Comparison of ENCODE assay signal across 9 cellular contexts in the genomic region with DNA sequence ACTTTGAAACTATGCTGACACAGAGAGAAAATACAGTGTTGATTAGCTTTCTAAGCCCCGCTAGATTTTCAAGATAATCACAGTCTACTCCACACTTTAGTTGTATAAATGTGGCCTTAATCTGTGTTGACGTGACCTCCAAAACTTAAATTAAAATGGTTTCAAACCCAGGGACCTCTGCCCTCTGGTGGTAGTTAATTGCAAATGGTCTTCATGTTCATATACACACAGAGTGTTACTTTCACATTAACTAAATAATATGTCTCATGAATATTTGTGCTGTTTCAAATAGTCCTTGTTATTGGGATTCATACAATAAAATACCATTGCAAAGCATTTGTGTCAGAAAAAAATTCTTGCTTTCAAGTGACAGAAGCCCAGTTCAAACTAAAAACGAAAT.
DNase-seq lines count a peak whose midpoint lies in the region; ATAC-seq, FAIRE-seq and TF ChIP-seq lines count a peak whose summit lies in the region.
"Had no signal": no experiment of that assay in that cellular context is flagged by ENCODE, and none has a peak within 500 bp of the region (broad histone marks: within the 10 kb centered on the region; RNA-seq: fewer than 3 reads in every experiment).

No MANE protein-coding gene starts in this region.

- peak; percentile 61 for ATAC-seq in GM21786 (IDR thresholded peaks at IDR 0.05; ENCODE audit: unreplicated experiment)
- ATAC-seq in natural killer cell treated with Interleukin-12 subunit alpha and Interleukin-12 subunit beta and Interleukin-15 and Interleukin-18, amount 100 ng/mL, for 72 hours: no peak

- H3K36me3 ChIP-seq in SK-N-SH (replicated peaks in 1 of 2; ENCODE audit: control insufficient read depth in 1 of 2, insufficient read depth in 2 of 2, low read length in 1 of 2) (no peaks in the 10 kb centered on the region), keratinocyte (ENCODE audit: control insufficient read depth in 2 of 2, extremely low read depth in 1 of 2, insufficient read depth in 2 of 2, low read length in 2 of 2) (no peaks in the 10 kb centered on the region)

- no peaks in the 10 kb centered on the region for H3F3A ChIP-seq in SK-N-SH (replicated peaks; ENCODE audit: insufficient read depth)

- no peaks in the 10 kb centered on the region for H4K20me1 ChIP-seq in SK-N-SH (ENCODE audit: insufficient read depth)
- no peaks in the 10 kb centered on the region for H4K20me1 ChIP-seq in keratinocyte (ENCODE audit: control insufficient read depth, extremely low read depth, insufficient read depth, low read length)

- POLR2A ChIA-PET in SK-N-SH (lab: Yijun Ruan, JAX): no interaction called here

- H3K36me3 Mint-ChIP-seq in Calu3 (ENCODE audit: insufficient read depth, unreplicated experiment): no peaks in the 10 kb centered on the region
- no peaks in the 10 kb centered on the region for H3K36me3 Mint-ChIP-seq in natural killer cell treated with Interleukin-12 subunit alpha and Interleukin-12 subunit beta and Interleukin-15 and Interleukin-18, amount 100 ng/mL, for 72 hours

- H2AFZ ChIP-seq in SK-N-SH (ENCODE audit: low read depth) (no peak overlapping the region), keratinocyte (ENCODE audit: control insufficient read depth, low read length) (no peak overlapping the region)

- H3K27me3 Mint-ChIP-seq in Calu3 (ENCODE audit: unreplicated experiment): no peaks in the 10 kb centered on the region
- peaks cover 0 to 10% of the 10 kb centered on the region in 2 donors for H3K27me3 Mint-ChIP-seq in natural killer cell treated with Interleukin-12 subunit alpha and Interleukin-12 subunit beta and Interleukin-15 and Interleukin-18, amount 100 ng/mL, for 72 hours

- H3K4me2 ChIP-seq in SK-N-SH (no peak overlapping the region), keratinocyte (ENCODE audit: control insufficient read depth, extremely low read depth, insufficient read depth, low read depth, low read length) (no peak overlapping the region)

- DNase-seq in Calu3: no peak
- peak; percentile 5 for DNase-seq in SK-N-SH
- DNase-seq in keratinocyte (ENCODE audit: low read depth, low spot score): no peak
- no peak for DNase-seq in NOMO-1 treated with DMSO at 0.1 percent for 48 hours (lab: John Stamatoyannopoulos, UW; ENCODE audit: unreplicated experiment)
- DNase-seq in kidney glomerular epithelial cell (lab: John Stamatoyannopoulos, UW): no peak
- no peak for DNase-seq in activated gamma-delta T cell (lab: John Stamatoyannopoulos, UW)
- DNase-seq in natural killer cell treated with Interleukin-12 subunit alpha and Interleukin-12 subunit beta and Interleukin-15 and Interleukin-18, amount 100 ng/mL, for 72 hours (ENCODE audit: low spot score): no peak
- DNase-seq: NCI-H1048 had no signal

- WGBS in SK-N-SH (ENCODE audit: low lambda C conversion rate): 17% methylated on average over 3 of the region's 3 CpGs

- intact Hi-C loops in Calu3 (cut with micrococcal nuclease; ENCODE audit: unreplicated experiment): no loop called here

- H3K4me1 ChIP-seq in SK-N-SH (ENCODE audit: control insufficient read depth in 1 of 2, insufficient read depth in 2 of 2, low read depth in 1 of 2, low read length in 1 of 2) (no peaks in the 10 kb centered on the region), keratinocyte (ENCODE audit: control insufficient read depth, extremely low read depth, insufficient read depth, low read length) (no peaks in the 10 kb centered on the region)

- no peaks in the 10 kb centered on the region for H3K9me3 ChIP-seq in SK-N-SH
- H3K9me3 ChIP-seq in keratinocyte (ENCODE audit: control insufficient read depth, low read depth, low read length): no peaks in the 10 kb centered on the region

- H3K9me1 ChIP-seq in keratinocyte (ENCODE audit: control insufficient read depth, extremely low read depth, insufficient read depth, low read length): no peaks in the 10 kb centered on the region

- H3K4me1 Mint-ChIP-seq in Calu3 (ENCODE audit: low read depth, unreplicated experiment): no peaks in the 10 kb centered on the region
- no peaks in the 10 kb centered on the region for H3K4me1 Mint-ChIP-seq in natural killer cell treated with Interleukin-12 subunit alpha and Interleukin-12 subunit beta and Interleukin-15 and Interleukin-18, amount 100 ng/mL, for 72 hours (ENCODE audit: low read depth in 2 of 2)

- CTCF ChIA-PET in Calu3 (lab: Charles Lee): no interaction called here
- CTCF ChIA-PET in SK-N-SH (lab: Yijun Ruan, JAX): interaction anchor here (0.9 to 1.6 kb wide), 3 partner anchors 9 to 18 kb away, joined by 3 to 7 read pairs (median 4); no protein-coding TSS in a partner anchor

- BruUV-seq in Calu3 (replicated peaks; lab: Mats Ljungman, UMichigan): no TSS peak

- H3K4me3 ChIP-seq in SK-N-SH (ENCODE audit: low read depth in 2 of 2, low read length in 1 of 2) (no peak overlapping the region), keratinocyte (ENCODE audit: control insufficient read depth in 2 of 3, extremely low read depth in 1 of 3, insufficient read depth in 2 of 3, low read depth in 1 of 3, low read length in 3 of 3) (no peak overlapping the region)

- H3K4me3 Mint-ChIP-seq in Calu3 (ENCODE audit: low read depth, unreplicated experiment): no peak overlapping the region
- H3K4me3 Mint-ChIP-seq in natural killer cell treated with Interleukin-12 subunit alpha and Interleukin-12 subunit beta and Interleukin-15 and Interleukin-18, amount 100 ng/mL, for 72 hours: no peak overlapping the region

- H3K9me2 ChIP-seq in SK-N-SH: no peaks in the 10 kb centered on the region

- TF ChIP-seq EP300 in SK-N-SH (IDR thresholded peaks at IDR 0.05; ENCODE audit: borderline replicate concordance in 1 of 2, low read depth in 1 of 2, low read length in 1 of 2): no peak

- peak; percentile 17; the same call in 1 of the 2 replicates for TF ChIP-seq RAD21 in SK-N-SH (IDR thresholded peaks at IDR 0.05; ENCODE audit: low read length)

- no peaks in the 10 kb centered on the region for H3K9me3 Mint-ChIP-seq in Calu3 (ENCODE audit: low read depth, unreplicated experiment)
- H3K9me3 Mint-ChIP-seq in natural killer cell treated with Interleukin-12 subunit alpha and Interleukin-12 subunit beta and Interleukin-15 and Interleukin-18, amount 100 ng/mL, for 72 hours: no peaks in the 10 kb centered on the region

- peak; percentile 29 for TF ChIP-seq CTCF in Calu3 (IDR thresholded peaks at IDR 0.05; ENCODE audit: unreplicated experiment)
- peak; percentile 75 for TF ChIP-seq CTCF in SK-N-SH (IDR thresholded peaks at IDR 0.05)
- TF ChIP-seq CTCF in keratinocyte (optimal IDR thresholded peaks at IDR 0.05 in 1 of 3, IDR thresholded peaks at IDR 0.05 in 1 of 3, conservative IDR thresholded peaks at IDR 0.05 in 1 of 3; ENCODE audit: extremely low read depth in 1 of 3, insufficient read depth in 2 of 3, low read length in 3 of 3): peak in 2 of 3 experiments; percentile 42 to 46

- peak; percentile 17 for FAIRE-seq in keratinocyte (lab: Jason Lieb, UNC)

- no peak overlapping the region for H3K27ac Mint-ChIP-seq in Calu3 (ENCODE audit: unreplicated experiment)
- H3K27ac Mint-ChIP-seq in natural killer cell treated with Interleukin-12 subunit alpha and Interleukin-12 subunit beta and Interleukin-15 and Interleukin-18, amount 100 ng/mL, for 72 hours: no peak overlapping the region

- H3K79me2 ChIP-seq in SK-N-SH (ENCODE audit: insufficient read depth): no peaks in the 10 kb centered on the region
- no peaks in the 10 kb centered on the region for H3K79me2 ChIP-seq in keratinocyte (ENCODE audit: control insufficient read depth, insufficient read depth, low read length)

- dilution Hi-C loops in keratinocyte (cut with MboI; ENCODE audit: extremely low pct_ligation_motif_present, low sequenced_read_pairs): no loop called here

- no peak overlapping the region for H3K9ac ChIP-seq in SK-N-SH
- no peak overlapping the region for H3K9ac ChIP-seq in keratinocyte (ENCODE audit: control insufficient read depth, extremely low read depth, insufficient read depth, low read length)

- H3K27ac ChIP-seq in SK-N-SH (ENCODE audit: low read depth in 2 of 2, low read length in 1 of 2) (no peak overlapping the region), keratinocyte (ENCODE audit: control insufficient read depth, insufficient read depth, low read length) (no peak overlapping the region)

- H3K27me3 ChIP-seq in SK-N-SH (ENCODE audit: insufficient read depth) (no peaks in the 10 kb centered on the region), keratinocyte (ENCODE audit: control insufficient read depth, extremely low read depth, insufficient read depth, low read length) (no peaks in the 10 kb centered on the region)

TF ChIP-seq in SK-N-SH, 30 proteins besides CTCF, POLR2A, EP300 and RAD21:
- TF ChIP-seq SMC3 (IDR thresholded peaks at IDR 0.05; ENCODE audit: low read depth, low read length) (peak; percentile 16), GATA2 (CRISPR knock-in tag; IDR thresholded peaks at IDR 0.05) (no peak)
- TF ChIP-seq, protein P1, sequence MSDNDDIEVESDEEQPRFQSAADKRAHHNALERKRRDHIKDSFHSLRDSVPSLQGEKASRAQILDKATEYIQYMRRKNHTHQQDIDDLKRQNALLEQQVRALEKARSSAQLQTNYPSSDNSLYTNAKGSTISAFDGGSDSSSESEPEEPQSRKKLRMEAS (IDR thresholded peaks at IDR 0.05; ENCODE audit: low read depth): no peak
